13 cellular contexts compared by ENCODE assay signal in the genomic region with DNA sequence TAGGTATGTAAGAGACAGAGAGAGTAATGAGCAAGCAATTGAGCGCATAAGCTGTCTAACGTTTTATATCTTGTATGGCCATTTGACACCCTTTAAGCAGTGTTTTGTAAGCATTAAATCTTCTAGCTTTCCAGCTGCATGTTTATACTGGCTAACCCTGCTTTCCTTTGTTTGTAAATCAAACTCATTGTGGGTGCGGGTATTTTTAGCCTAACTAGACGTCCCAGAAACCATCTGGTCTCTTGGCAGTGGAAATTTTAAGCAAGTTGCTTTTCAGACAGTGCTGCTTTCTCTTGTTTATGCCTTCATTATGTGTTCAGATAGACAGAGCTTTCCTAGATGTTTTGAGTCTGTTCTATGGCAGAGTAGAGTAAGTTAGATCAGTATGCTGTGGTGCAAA.
DNase-seq lines count a peak whose midpoint lies in the region; ATAC-seq and TF ChIP-seq lines count a peak whose summit lies in the region.
"Had no signal": no experiment of that assay in that cellular context is flagged by ENCODE, and none has a peak within 500 bp of the region (broad histone marks: within the 10 kb centered on the region; RNA-seq: fewer than 3 reads in every experiment).

No MANE protein-coding gene starts in this region.

- H3K9me3 ChIP-seq in GM23248 (ENCODE audit: low read depth) (peaks cover 5% of the 10 kb centered on the region), sigmoid colon (peaks cover 0 to 6% (median under 1%) of the 10 kb centered on the region in 4 donors), spleen (peaks cover 0 to 42% (median 37%) of the 10 kb centered on the region in 8 donors)

- intact Hi-C loops in sigmoid colon (cut with DNase I) = no loop called here
- intact Hi-C loops in spleen (cut with DNase I; ENCODE audit: low total_unique reads) = no loop called here

- H3K9me2 ChIP-seq in GM23248 (ENCODE audit: insufficient read depth) = no peaks in the 10 kb centered on the region

- no peak for ATAC-seq in HG02938 (IDR thresholded peaks at IDR 0.05; ENCODE audit: unreplicated experiment)

- peak; percentile 13 for DNase-seq in GM23248
- DNase-seq in cerebellum (ENCODE audit: low spot score) = peak; percentile 61
- no peak for DNase-seq in immature natural killer cell
- no peak for DNase-seq in sigmoid colon
- DNase-seq in KBM-7 = no peak
- DNase-seq in NCI-H524 treated with DMSO at 0.1 percent for 48 hours (lab: John Stamatoyannopoulos, UW) = no peak
- DNase-seq in spleen = no peak
- DNase-seq: activated CD4-positive, alpha-beta T cell treated with anti-CD3 and anti-CD28 coated beads, Interleukin-2, amount 50 U/mL, for 48 hours; central memory CD4-positive, alpha-beta T cell; NCI-H2171; stimulated activated CD4-positive, alpha-beta T cell treated with anti-CD3 and anti-CD28 coated beads, Interleukin-15, amount 100 ng/mL, for 24 hours had no signal

- no peak overlapping the region for H2AFZ ChIP-seq in GM23248

- peaks cover 0 to 3% (median 0%) of the 10 kb centered on the region in 3 donors for H3K27me3 Mint-ChIP-seq in immature natural killer cell (ENCODE audit: low read depth in 3 of 3)

- no peak overlapping the region for H3K27ac ChIP-seq in GM23248
- H3K27ac ChIP-seq in sigmoid colon = peak overlapping the region; percentile 53 to 76 (median 68)
- H3K27ac ChIP-seq in spleen = no peak overlapping the region
- H3K27ac ChIP-seq: suprapubic skin had no signal

- TF ChIP-seq CTCF in sigmoid colon (IDR thresholded peaks at IDR 0.05) (no peak), spleen (IDR thresholded peaks at IDR 0.05 in 8 of 11, conservative IDR thresholded peaks at IDR 0.05 in 3 of 11) (no peak)

- peaks cover 32 to 57% (median 46%) of the 10 kb centered on the region in 3 donors for H3K36me3 Mint-ChIP-seq in immature natural killer cell

- peaks cover 43% of the 10 kb centered on the region for H3K79me2 ChIP-seq in GM23248 (ENCODE audit: insufficient read depth)

- H3K9me3 Mint-ChIP-seq in immature natural killer cell = peaks cover under 1 to 22% (median 8%) of the 10 kb centered on the region in 6 donors

- peaks cover 15% of the 10 kb centered on the region; the same call in 1 of the 2 replicates for H3K36me3 ChIP-seq in GM23248 (ENCODE audit: low read depth)
- H3K36me3 ChIP-seq in sigmoid colon = peaks cover 0 to 20% (median 4%) of the 10 kb centered on the region in 4 donors
- peaks cover 5 to 96% (median 29%) of the 10 kb centered on the region in 6 donors for H3K36me3 ChIP-seq in spleen

- H4K20me1 ChIP-seq in GM23248 (ENCODE audit: insufficient read depth) = no peaks in the 10 kb centered on the region

- no peak for TF ChIP-seq EP300 in sigmoid colon (IDR thresholded peaks at IDR 0.05)

- no peak overlapping the region for H3K4me2 ChIP-seq in GM23248 (ENCODE audit: unreplicated experiment)

- H3K4me1 Mint-ChIP-seq in immature natural killer cell = peaks cover 62 to 79% of the 10 kb centered on the region in 2 donors

- H3K4me3 ChIP-seq in GM23248 = no peak overlapping the region
- no peak overlapping the region for H3K4me3 ChIP-seq in sigmoid colon
- H3K4me3 ChIP-seq in spleen = no peak overlapping the region
- H3K4me3 ChIP-seq: suprapubic skin had no signal

- peaks cover 22% of the 10 kb centered on the region for H3K4me1 ChIP-seq in GM23248 (ENCODE audit: insufficient read depth)
- peaks cover 0 to 51% (median 40%) of the 10 kb centered on the region in 4 donors for H3K4me1 ChIP-seq in sigmoid colon
- H3K4me1 ChIP-seq in spleen = peaks cover 0 to 29% (median 2%) of the 10 kb centered on the region in 6 donors
- H3K4me1 ChIP-seq: suprapubic skin had no signal

- WGBS in GM23248 (ENCODE audit: low coverage in 1 of 2, low lambda C conversion rate in 2 of 2, missing lambda C conversion rate in 2 of 2), 2 experiments = 39 to 43% methylated on average over 4 of the region's 4 CpGs
- WGBS in sigmoid colon, 2 donors = 65 to 67% methylated on average over 4 of the region's 4 CpGs
- WGBS in spleen, 5 donors = 65 to 81% (median 76%) methylated on average over 4 of the region's 4 CpGs

- H3K27ac Mint-ChIP-seq in immature natural killer cell = peak overlapping the region in 5 of 6 donors; percentile 26 to 82 (median 63)

- H3K4me3 Mint-ChIP-seq in immature natural killer cell = peak overlapping the region in 3 of 5 donors; percentile 43 to 56 (median 44)

- TF ChIP-seq POLR2A in sigmoid colon (IDR thresholded peaks at IDR 0.05) (no peak), spleen (IDR thresholded peaks at IDR 0.05) (no peak)

- H3K27me3 ChIP-seq in GM23248 (replicated peaks; ENCODE audit: insufficient read depth) = no peaks in the 10 kb centered on the region
- no peaks in the 10 kb centered on the region for H3K27me3 ChIP-seq in sigmoid colon
- H3K27me3 ChIP-seq in spleen (replicated peaks in 1 of 7) = no peaks in the 10 kb centered on the region
- H3K27me3 ChIP-seq: suprapubic skin had no signal

- no peak overlapping the region for H3K9ac ChIP-seq in GM23248

- in situ Hi-C loops in GM23248 (cut with MboI) (no loop called here), KBM-7 (cut with MboI; ENCODE audit: low pct_unique_long_range_greater_than_20kb, low sequenced_read_pairs) (no loop called here)

- H3F3A ChIP-seq in GM23248 (ENCODE audit: insufficient read depth) = peaks cover 23% of the 10 kb centered on the region; the same call in 1 of the 2 replicates

Comparison
In these comparisons a context has a peak if more than half of its experiments do, and no peak if none do; other contexts are left out.
1. DNase-seq: peak in GM23248 (single experiment) and cerebellum (single experiment); none in immature natural killer cell (0 of 3), sigmoid colon (single experiment), KBM-7 (single experiment), NCI-H524 treated with DMSO at 0.1 percent for 48 hours (single experiment) and spleen (single experiment).
2. H3K27ac ChIP-seq: peak in sigmoid colon (4 of 4); none in GM23248 (single experiment) and spleen (0 of 8).